Comparison of ENCODE assay signal across 8 cellular contexts in genomic region chr6:35691027-35691824, GRCh38. TPM values are rescaled to one million over a fixed set of nuclear protein-coding genes. Genes with fewer than 3 reads are reported as not detected.
DNase-seq lines count a peak whose midpoint lies in the region; ATAC-seq and TF ChIP-seq lines count a peak whose summit lies in the region.

No MANE protein-coding gene starts in this region.

- H3K23ac ChIP-seq in mesenchymal stem cell (ENCODE audit: low read length in 2 of 2), result no peak overlapping the region

- no peak overlapping the region for H2AFZ ChIP-seq in mesenchymal stem cell (ENCODE audit: low read depth, low read length)

- H3K36me3 ChIP-seq in mesenchymal stem cell (ENCODE audit: control insufficient read depth in 1 of 2, insufficient read depth in 2 of 2, low read depth in 1 of 2, low read length in 2 of 2), result no peaks in the 10 kb centered on the region

- H3K9me3 ChIP-seq in mesenchymal stem cell (ENCODE audit: control insufficient read depth, low read length), result peaks cover 12% of the 10 kb centered on the region

- H2BK15ac ChIP-seq in mesenchymal stem cell (ENCODE audit: low read depth, poor library complexity, severe bottlenecking), result no peak overlapping the region

- peak overlapping the region; percentile 29 to 76 for H3K18ac ChIP-seq in mesenchymal stem cell (ENCODE audit: low read depth in 1 of 2, low read length in 2 of 2)

- H3K79me1 ChIP-seq in mesenchymal stem cell (replicated peaks; ENCODE audit: low read length, poor library complexity, severe bottlenecking), result peaks cover 2% of the 10 kb centered on the region

- no peaks in the 10 kb centered on the region for H3K27me3 ChIP-seq in mesenchymal stem cell (ENCODE audit: control insufficient read depth in 1 of 2, insufficient read depth in 1 of 2, low read length in 2 of 2)

- WGBS in mesenchymal stem cell, result 77% methylated on average over 10 of the region's 10 CpGs

- peaks cover 2% of the 10 kb centered on the region for H3K4me1 ChIP-seq in mesenchymal stem cell (ENCODE audit: control insufficient read depth, insufficient read depth, low read depth, low read length)

- DNase-seq in NOMO-1 treated with dmso at 0.1 percent for 144 hours (lab: John Stamatoyannopoulos, UW; ENCODE audit: unreplicated experiment) (peak; percentile 40), epithelial cell of esophagus (ENCODE audit: low read depth) (peak; percentile 44), mesenchymal stem cell (peak; percentile 73), superior temporal gyrus (ENCODE audit: extremely low spot score) (peak; percentile 71), T-helper 1 cell (no peak), KG1 (lab: John Stamatoyannopoulos, UW) (no peak)
- DNase-seq in activated CD4-positive, CD25-positive, alpha-beta regulatory T cell treated with anti-CD3 and anti-CD28 coated beads, Interleukin-2, amount 50 U/mL, for 72 hours, result no peak

- H2AK5ac ChIP-seq in mesenchymal stem cell (ENCODE audit: low read length, severe bottlenecking), result no peak overlapping the region

- no peak for TF ChIP-seq CTCF in epithelial cell of esophagus (IDR thresholded peaks at IDR 0.05; ENCODE audit: insufficient read depth, low read depth, low read length, missing control alignments)

- no peak overlapping the region for H3K14ac ChIP-seq in mesenchymal stem cell (ENCODE audit: low read length in 2 of 2)

- H4K8ac ChIP-seq in mesenchymal stem cell (ENCODE audit: low read length), result peak overlapping the region; percentile 73

- peak overlapping the region; percentile 15 for H3K9ac ChIP-seq in mesenchymal stem cell (ENCODE audit: low read length)

- peak overlapping the region; percentile 2 for H4K91ac ChIP-seq in mesenchymal stem cell (ENCODE audit: low read length)

- no peak overlapping the region for H3K4me2 ChIP-seq in mesenchymal stem cell (ENCODE audit: low read length, poor library complexity, severe bottlenecking)

- H3K4me3 ChIP-seq in epithelial cell of esophagus (ENCODE audit: low read length) (no peak overlapping the region), mesenchymal stem cell (ENCODE audit: insufficient read depth in 1 of 2, low read depth in 1 of 2, low read length in 2 of 2) (no peak overlapping the region)

- peak overlapping the region in 1 of 2 experiments; percentile 82 for H3K4ac ChIP-seq in mesenchymal stem cell (ENCODE audit: low read depth in 1 of 2, low read length in 2 of 2)

- H2BK12ac ChIP-seq in mesenchymal stem cell (ENCODE audit: low read length in 2 of 2), result peak overlapping the region; percentile 71 to 97

- no peak overlapping the region for H2BK5ac ChIP-seq in mesenchymal stem cell (ENCODE audit: low read depth, low read length, poor library complexity, severe bottlenecking)

- H2BK120ac ChIP-seq in mesenchymal stem cell (ENCODE audit: low read depth, low read length), result peak overlapping the region; percentile 2

- no peak overlapping the region for H3K27ac ChIP-seq in mesenchymal stem cell (ENCODE audit: low read length, poor library complexity, severe bottlenecking)

- ATAC-seq in GM21529 (IDR thresholded peaks at IDR 0.05; ENCODE audit: unreplicated experiment), result no peak

RNA-seq across cellular contexts. Expression of gene FKBP5, which starts 2.5 kb away (rescaled TPM):
- polyA plus RNA-seq in mesenchymal stem cell (2013, experiment 1 of 2), result 112 TPM
- polyA plus RNA-seq in mesenchymal stem cell (2013, experiment 2 of 2), result 113 TPM

RNA-seq across cellular contexts. Expression of gene ARMC12, which starts 45.6 kb away (rescaled TPM):
- 0.39 TPM for polyA plus RNA-seq in mesenchymal stem cell (2013, experiment 1 of 2)
- polyA plus RNA-seq in mesenchymal stem cell (2013, experiment 2 of 2), result 0.37 TPM

Comparison
In these comparisons a context has a peak if more than half of its experiments do, and no peak if none do; other contexts are left out.
1. DNase-seq: peak in NOMO-1 treated with dmso at 0.1 percent for 144 hours (single experiment), epithelial cell of esophagus (single experiment), mesenchymal stem cell (single experiment) and superior temporal gyrus (single experiment); none in activated CD4-positive, CD25-positive, alpha-beta regulatory T cell treated with anti-CD3 and anti-CD28 coated beads, Interleukin-2, amount 50 U/mL, for 72 hours (single experiment), T-helper 1 cell (0 of 5) and KG1 (single experiment).